Comparison of ENCODE assay signal across 9 cellular contexts in the genomic region with DNA sequence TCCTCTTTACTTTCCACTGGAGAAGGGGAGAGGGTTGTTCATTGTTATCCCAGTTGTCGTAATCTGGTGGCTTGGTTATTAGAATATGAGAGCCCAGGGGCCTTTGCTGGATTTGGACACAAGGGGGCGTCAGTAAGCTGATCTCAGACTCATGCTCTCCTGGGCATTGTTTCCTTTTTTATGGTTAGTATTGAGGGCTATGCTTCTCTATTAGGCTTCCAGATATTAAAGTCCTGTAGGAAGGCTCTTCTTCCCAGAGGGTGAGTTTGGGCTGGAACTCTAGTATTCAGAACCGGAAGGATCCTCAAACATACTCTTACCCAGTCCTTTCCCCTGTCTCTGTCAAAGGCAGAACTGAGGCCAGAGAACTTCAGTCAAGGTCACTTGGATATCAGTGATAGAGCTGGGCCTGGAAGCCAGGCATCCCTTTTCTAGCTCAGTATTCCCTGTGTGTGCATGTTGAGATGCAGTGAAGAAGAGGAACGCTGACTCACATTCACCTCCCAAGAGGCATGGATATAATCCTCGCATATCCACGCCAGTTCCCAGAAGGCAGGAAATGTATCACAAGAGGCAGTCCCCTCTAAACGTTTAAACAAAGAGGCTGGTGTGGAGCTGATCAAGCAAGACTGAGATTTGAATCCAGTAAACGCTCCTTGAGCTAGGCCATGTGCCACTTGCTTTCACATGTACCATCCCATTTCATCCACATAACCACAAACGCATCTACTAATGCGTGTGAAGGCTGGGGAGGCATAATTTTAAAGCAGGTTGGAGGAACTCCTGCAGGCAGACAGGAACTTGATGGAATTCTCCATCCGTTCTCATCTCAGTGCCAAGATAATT. TPM values are rescaled to one million over a fixed set of nuclear protein-coding genes. Genes with fewer than 3 reads are reported as not detected.
DNase-seq lines count a peak whose midpoint lies in the region; ATAC-seq and TF ChIP-seq lines count a peak whose summit lies in the region.
"Had no signal": no experiment of that assay in that cellular context is flagged by ENCODE, and none has a peak within 500 bp of the region (broad histone marks: within the 10 kb centered on the region; RNA-seq: fewer than 3 reads in every experiment).

No MANE protein-coding gene starts in this region.

- H3K9me3 Mint-ChIP-seq in activated T-helper 2 cell treated with anti-CD3 and anti-CD28 coated beads, Interferon-gamma antibody, Interleukin-2, Interleukin-4, amounts not matched to agents 10 μg/mL and 5 μg/mL and 100 μg/mL, durations not matched to agents 14 hours and 24 hours and 36 hours: no peaks in the 10 kb centered on the region
- H3K9me3 Mint-ChIP-seq: activated B cell treated with CpG ODN at 0.5 μM for 24 hours had no signal

- BruUV-seq in Panc1 (replicated peaks; lab: Mats Ljungman, UMichigan): no TSS peak

- in situ Hi-C loops in Panc1 (cut with HindIII; ENCODE audit: low pct_unique_long_range_greater_than_20kb, low sequenced_read_pairs): no loop called here

- no peaks in the 10 kb centered on the region for H3K4me1 ChIP-seq in HUES48 (ENCODE audit: control insufficient read depth, insufficient read depth, low read length)
- no peaks in the 10 kb centered on the region for H3K4me1 ChIP-seq in Panc1 (ENCODE audit: control insufficient read depth, insufficient read depth, low read length)
- no peaks in the 10 kb centered on the region for H3K4me1 ChIP-seq in foreskin keratinocyte

- TF ChIP-seq CTCF in Panc1 (IDR thresholded peaks at IDR 0.05) (peak; percentile 92), foreskin keratinocyte (conservative IDR thresholded peaks at IDR 0.05) (peak; percentile 88)

- intact Hi-C loops in Panc1 (cut with micrococcal nuclease; ENCODE audit: unreplicated experiment): loop anchor here (1.0 kb wide), 1 partner anchor 256 kb away; no protein-coding TSS in a partner anchor
- intact Hi-C loops in activated T-helper 2 cell treated with anti-CD3 and anti-CD28 coated beads, Interferon-gamma antibody, Interleukin-2, Interleukin-4, amounts not matched to agents 10 μg/mL and 5 μg/mL and 100 μg/mL, durations not matched to agents 14 hours and 24 hours and 36 hours (cut with micrococcal nuclease): loop anchor here (1.0 to 2.0 kb wide), 2 partner anchors 256 to 362 kb away; a partner anchor contains a TSS

- H3K36me3 Mint-ChIP-seq in activated T-helper 2 cell treated with anti-CD3 and anti-CD28 coated beads, Interferon-gamma antibody, Interleukin-2, Interleukin-4, amounts not matched to agents 10 μg/mL and 5 μg/mL and 100 μg/mL, durations not matched to agents 14 hours and 24 hours and 36 hours (ENCODE audit: low read depth): peaks cover 38% of the 10 kb centered on the region

- DNase-seq in COLO829 (ENCODE audit: low spot score): peak; percentile 89
- DNase-seq in Panc1 (ENCODE audit: low read depth, low spot score): peak; percentile 33
- peak; percentile 22 for DNase-seq in activated T-helper 2 cell treated with anti-CD3 and anti-CD28 coated beads, Interferon-gamma antibody, Interleukin-2, Interleukin-4, amounts not matched to agents 10 μg/mL and 5 μg/mL and 100 μg/mL, durations not matched to agents 14 hours and 24 hours and 36 hours (ENCODE audit: low spot score)
- DNase-seq in foreskin keratinocyte: peak in 1 of 2 donors; percentile 26
- peak; percentile 22 for DNase-seq in occipital lobe (lab: John Stamatoyannopoulos, UW)
- DNase-seq: activated B cell treated with CpG ODN at 0.5 μM for 24 hours had no signal

- ATAC-seq in Panc1 (peak; percentile 79; the same call in 1 of the 2 replicates), foreskin keratinocyte (peak; percentile 66), HG03039 (IDR thresholded peaks at IDR 0.05; ENCODE audit: unreplicated experiment) (no peak)

- H3K9ac ChIP-seq in HUES48 (ENCODE audit: low read depth, low read length): 0 out of 2 replicates have a peak overlapping the region, but pooled peaks have one; percentile 2

- no peaks in the 10 kb centered on the region for H3K27me3 Mint-ChIP-seq in activated T-helper 2 cell treated with anti-CD3 and anti-CD28 coated beads, Interferon-gamma antibody, Interleukin-2, Interleukin-4, amounts not matched to agents 10 μg/mL and 5 μg/mL and 100 μg/mL, durations not matched to agents 14 hours and 24 hours and 36 hours (ENCODE audit: low read depth)
- H3K27me3 Mint-ChIP-seq: activated B cell treated with CpG ODN at 0.5 μM for 24 hours had no signal

- CTCF ChIA-PET in Panc1 (lab: Charles Lee): interaction anchor here (0.6 kb wide), 2 partner anchors 39 to 109 kb away, joined by 3 to 6 read pairs; no protein-coding TSS in a partner anchor

- H3K4me1 Mint-ChIP-seq in activated T-helper 2 cell treated with anti-CD3 and anti-CD28 coated beads, Interferon-gamma antibody, Interleukin-2, Interleukin-4, amounts not matched to agents 10 μg/mL and 5 μg/mL and 100 μg/mL, durations not matched to agents 14 hours and 24 hours and 36 hours (ENCODE audit: low read depth): no peaks in the 10 kb centered on the region
- H3K4me1 Mint-ChIP-seq: activated B cell treated with CpG ODN at 0.5 μM for 24 hours had no signal

- H3K4me3 Mint-ChIP-seq in activated T-helper 2 cell treated with anti-CD3 and anti-CD28 coated beads, Interferon-gamma antibody, Interleukin-2, Interleukin-4, amounts not matched to agents 10 μg/mL and 5 μg/mL and 100 μg/mL, durations not matched to agents 14 hours and 24 hours and 36 hours (ENCODE audit: low read depth): no peak overlapping the region
- H3K4me3 Mint-ChIP-seq: activated B cell treated with CpG ODN at 0.5 μM for 24 hours had no signal

- no peaks in the 10 kb centered on the region for H3K9me3 ChIP-seq in HUES48 (ENCODE audit: control insufficient read depth, insufficient read depth, low read length)
- no peaks in the 10 kb centered on the region for H3K9me3 ChIP-seq in Panc1 (ENCODE audit: control insufficient read depth, insufficient read depth, low read depth, low read length)

- H3K27me3 ChIP-seq in HUES48 (ENCODE audit: control insufficient read depth, insufficient read depth, low read length): no peaks in the 10 kb centered on the region
- H3K27me3 ChIP-seq in Panc1 (ENCODE audit: control insufficient read depth, insufficient read depth, low read length): no peaks in the 10 kb centered on the region
- H3K27me3 ChIP-seq in foreskin keratinocyte: no peaks in the 10 kb centered on the region

- POLR2A ChIA-PET in Panc1 (lab: Charles Lee): interaction anchor here (0.5 to 0.6 kb wide), 2 partner anchors 36 to 412 kb away, joined by 6 to 15 read pairs; no protein-coding TSS in a partner anchor

- no peak overlapping the region for H3K4me3 ChIP-seq in HUES48 (ENCODE audit: low read depth, low read length)
- no peak overlapping the region for H3K4me3 ChIP-seq in Panc1 (ENCODE audit: low read depth in 2 of 2, low read length in 2 of 2)

- peaks cover 66% of the 10 kb centered on the region for H3K36me3 ChIP-seq in HUES48 (ENCODE audit: control insufficient read depth, insufficient read depth, low read length)
- H3K36me3 ChIP-seq in Panc1 (ENCODE audit: control insufficient read depth, insufficient read depth, low read length): no peaks in the 10 kb centered on the region

- no peak overlapping the region for H3K27ac Mint-ChIP-seq in activated T-helper 2 cell treated with anti-CD3 and anti-CD28 coated beads, Interferon-gamma antibody, Interleukin-2, Interleukin-4, amounts not matched to agents 10 μg/mL and 5 μg/mL and 100 μg/mL, durations not matched to agents 14 hours and 24 hours and 36 hours
- H3K27ac Mint-ChIP-seq: activated B cell treated with CpG ODN at 0.5 μM for 24 hours had no signal

- H3K27ac ChIP-seq in HUES48 (ENCODE audit: low read depth, low read length): peak overlapping the region; percentile 22
- H3K27ac ChIP-seq in Panc1 (ENCODE audit: low read length): no peak overlapping the region
- no peak overlapping the region for H3K27ac ChIP-seq in foreskin keratinocyte
- H3K27ac ChIP-seq in temporal lobe (ENCODE audit: low read depth, low read length): peak overlapping the region; percentile 60

RNA-seq across cellular contexts. Expression of a gene that starts 41.6 kb away (rescaled TPM):
- total RNA-seq in Panc1 (2021; ENCODE audit: unreplicated experiment) (38.9 TPM), foreskin keratinocyte (27.5 and 31.3 TPM in 2 replicates), occipital lobe (24.3 TPM), temporal lobe (21.6 TPM)
- polyA plus RNA-seq in Panc1 (2012; ENCODE audit: insufficient read length): 29.0 TPM
- total RNA-seq in activated T-helper 2 cell treated with anti-CD3 and anti-CD28 coated beads, Interferon-gamma antibody, Interleukin-2, Interleukin-4, amounts not matched to agents 10 μg/mL and 5 μg/mL and 100 μg/mL, durations not matched to agents 14 hours and 24 hours and 36 hours: 30.6 and 31.2 TPM in 2 replicates
- 10.5 and 15.5 TPM in 2 replicates for polyA plus RNA-seq in foreskin keratinocyte

RNA-seq across cellular contexts. Expression of a gene that starts 41.9 kb away (rescaled TPM):
- total RNA-seq in Panc1 (2021; ENCODE audit: unreplicated experiment) (55.2 TPM), foreskin keratinocyte (37.1 and 39.2 TPM in 2 replicates), occipital lobe (55.2 TPM), temporal lobe (39.6 TPM)
- 44.6 TPM for polyA plus RNA-seq in Panc1 (2012; ENCODE audit: insufficient read length)
- 51.5 and 54.4 TPM in 2 replicates for total RNA-seq in activated T-helper 2 cell treated with anti-CD3 and anti-CD28 coated beads, Interferon-gamma antibody, Interleukin-2, Interleukin-4, amounts not matched to agents 10 μg/mL and 5 μg/mL and 100 μg/mL, durations not matched to agents 14 hours and 24 hours and 36 hours
- polyA plus RNA-seq in foreskin keratinocyte: 19.8 and 22.4 TPM in 2 replicates

RNA-seq across cellular contexts. Expression of a gene that starts 54.3 kb away (rescaled TPM):
- total RNA-seq in Panc1 (2021; ENCODE audit: unreplicated experiment): 58.6 TPM
- 41.3 TPM for polyA plus RNA-seq in Panc1 (2012; ENCODE audit: insufficient read length)
- 56.7 and 59.0 TPM in 2 replicates for total RNA-seq in activated T-helper 2 cell treated with anti-CD3 and anti-CD28 coated beads, Interferon-gamma antibody, Interleukin-2, Interleukin-4, amounts not matched to agents 10 μg/mL and 5 μg/mL and 100 μg/mL, durations not matched to agents 14 hours and 24 hours and 36 hours
- total RNA-seq in foreskin keratinocyte: 68.0 and 91.7 TPM in 2 replicates
- polyA plus RNA-seq in foreskin keratinocyte: 97.6 and 115 TPM in 2 replicates
- 10.8 TPM for total RNA-seq in occipital lobe
- total RNA-seq in temporal lobe: 11.1 TPM

RNA-seq across cellular contexts. Expression of a gene that starts 54.6 kb away (rescaled TPM):
- total RNA-seq in Panc1 (2021; ENCODE audit: unreplicated experiment) (41.6 TPM), foreskin keratinocyte (52.2 and 55.9 TPM in 2 replicates), occipital lobe (18.6 TPM), temporal lobe (9.3 TPM)
- polyA plus RNA-seq in Panc1 (2012; ENCODE audit: insufficient read length): 34.8 TPM
- total RNA-seq in activated T-helper 2 cell treated with anti-CD3 and anti-CD28 coated beads, Interferon-gamma antibody, Interleukin-2, Interleukin-4, amounts not matched to agents 10 μg/mL and 5 μg/mL and 100 μg/mL, durations not matched to agents 14 hours and 24 hours and 36 hours: 28.7 and 33.6 TPM in 2 replicates
- polyA plus RNA-seq in foreskin keratinocyte: 60.5 and 64.7 TPM in 2 replicates

Comparison
In these comparisons a context has a peak if more than half of its experiments do, and no peak if none do; other contexts are left out.
1. H3K27ac ChIP-seq: peak in HUES48 (single experiment) and temporal lobe (single experiment); none in Panc1 (single experiment) and foreskin keratinocyte (single experiment).